ENCODE assay signal across 1 cellular context in the genomic region with DNA sequence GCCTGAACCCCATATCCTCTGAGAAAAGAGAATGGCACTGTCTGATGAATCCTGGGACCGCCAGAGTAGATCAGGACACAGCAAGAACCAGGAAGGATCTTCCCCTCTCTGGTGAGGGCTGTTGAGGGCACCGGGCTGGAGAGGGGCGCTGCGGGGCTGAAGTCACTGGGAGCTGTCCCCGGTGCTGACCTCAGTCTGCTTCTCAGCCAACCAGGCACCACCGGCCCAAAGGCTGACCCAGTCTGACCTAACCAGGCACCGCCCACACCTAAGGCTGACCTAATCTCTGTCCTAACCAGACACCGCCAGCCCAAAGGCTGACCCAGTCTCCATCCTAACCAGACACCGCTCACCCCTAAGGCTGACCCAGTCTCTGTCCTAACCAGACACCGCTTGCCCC.
TF ChIP-seq lines count a peak whose summit lies in the region.

No MANE protein-coding gene starts in this region.

TF ChIP-seq in K562, 482 proteins besides CTCF, POLR2A, EP300 and RAD21 (continued from another document):
- TF ChIP-seq, protein P1, sequence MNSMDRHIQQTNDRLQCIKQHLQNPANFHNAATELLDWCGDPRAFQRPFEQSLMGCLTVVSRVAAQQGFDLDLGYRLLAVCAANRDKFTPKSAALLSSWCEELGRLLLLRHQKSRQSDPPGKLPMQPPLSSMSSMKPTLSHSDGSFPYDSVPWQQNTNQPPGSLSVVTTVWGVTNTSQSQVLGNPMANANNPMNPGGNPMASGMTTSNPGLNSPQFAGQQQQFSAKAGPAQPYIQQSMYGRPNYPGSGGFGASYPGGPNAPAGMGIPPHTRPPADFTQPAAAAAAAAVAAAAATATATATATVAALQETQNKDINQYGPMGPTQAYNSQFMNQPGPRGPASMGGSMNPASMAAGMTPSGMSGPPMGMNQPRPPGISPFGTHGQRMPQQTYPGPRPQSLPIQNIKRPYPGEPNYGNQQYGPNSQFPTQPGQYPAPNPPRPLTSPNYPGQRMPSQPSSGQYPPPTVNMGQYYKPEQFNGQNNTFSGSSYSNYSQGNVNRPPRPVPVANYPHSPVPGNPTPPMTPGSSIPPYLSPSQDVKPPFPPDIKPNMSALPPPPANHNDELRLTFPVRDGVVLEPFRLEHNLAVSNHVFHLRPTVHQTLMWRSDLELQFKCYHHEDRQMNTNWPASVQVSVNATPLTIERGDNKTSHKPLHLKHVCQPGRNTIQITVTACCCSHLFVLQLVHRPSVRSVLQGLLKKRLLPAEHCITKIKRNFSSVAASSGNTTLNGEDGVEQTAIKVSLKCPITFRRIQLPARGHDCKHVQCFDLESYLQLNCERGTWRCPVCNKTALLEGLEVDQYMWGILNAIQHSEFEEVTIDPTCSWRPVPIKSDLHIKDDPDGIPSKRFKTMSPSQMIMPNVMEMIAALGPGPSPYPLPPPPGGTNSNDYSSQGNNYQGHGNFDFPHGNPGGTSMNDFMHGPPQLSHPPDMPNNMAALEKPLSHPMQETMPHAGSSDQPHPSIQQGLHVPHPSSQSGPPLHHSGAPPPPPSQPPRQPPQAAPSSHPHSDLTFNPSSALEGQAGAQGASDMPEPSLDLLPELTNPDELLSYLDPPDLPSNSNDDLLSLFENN (IDR thresholded peaks at IDR 0.05; ENCODE audit: low read depth in 2 of 2, low read length in 2 of 2): no peak
- peak; percentile 90 for TF ChIP-seq MIER1 (IDR thresholded peaks at IDR 0.05; ENCODE audit: low read depth)
- no peak for TF ChIP-seq ZC3H11A (IDR thresholded peaks at IDR 0.05; ENCODE audit: low read depth, low read length)
- no peak for TF ChIP-seq SRSF7 (optimal IDR thresholded peaks at IDR 0.05; ENCODE audit: low read depth, low read length)
- no peak for TF ChIP-seq RNF2 (IDR thresholded peaks at IDR 0.05)
- no peak for TF ChIP-seq FOXJ2 (tag; IDR thresholded peaks at IDR 0.05)
- TF ChIP-seq, protein P2, sequence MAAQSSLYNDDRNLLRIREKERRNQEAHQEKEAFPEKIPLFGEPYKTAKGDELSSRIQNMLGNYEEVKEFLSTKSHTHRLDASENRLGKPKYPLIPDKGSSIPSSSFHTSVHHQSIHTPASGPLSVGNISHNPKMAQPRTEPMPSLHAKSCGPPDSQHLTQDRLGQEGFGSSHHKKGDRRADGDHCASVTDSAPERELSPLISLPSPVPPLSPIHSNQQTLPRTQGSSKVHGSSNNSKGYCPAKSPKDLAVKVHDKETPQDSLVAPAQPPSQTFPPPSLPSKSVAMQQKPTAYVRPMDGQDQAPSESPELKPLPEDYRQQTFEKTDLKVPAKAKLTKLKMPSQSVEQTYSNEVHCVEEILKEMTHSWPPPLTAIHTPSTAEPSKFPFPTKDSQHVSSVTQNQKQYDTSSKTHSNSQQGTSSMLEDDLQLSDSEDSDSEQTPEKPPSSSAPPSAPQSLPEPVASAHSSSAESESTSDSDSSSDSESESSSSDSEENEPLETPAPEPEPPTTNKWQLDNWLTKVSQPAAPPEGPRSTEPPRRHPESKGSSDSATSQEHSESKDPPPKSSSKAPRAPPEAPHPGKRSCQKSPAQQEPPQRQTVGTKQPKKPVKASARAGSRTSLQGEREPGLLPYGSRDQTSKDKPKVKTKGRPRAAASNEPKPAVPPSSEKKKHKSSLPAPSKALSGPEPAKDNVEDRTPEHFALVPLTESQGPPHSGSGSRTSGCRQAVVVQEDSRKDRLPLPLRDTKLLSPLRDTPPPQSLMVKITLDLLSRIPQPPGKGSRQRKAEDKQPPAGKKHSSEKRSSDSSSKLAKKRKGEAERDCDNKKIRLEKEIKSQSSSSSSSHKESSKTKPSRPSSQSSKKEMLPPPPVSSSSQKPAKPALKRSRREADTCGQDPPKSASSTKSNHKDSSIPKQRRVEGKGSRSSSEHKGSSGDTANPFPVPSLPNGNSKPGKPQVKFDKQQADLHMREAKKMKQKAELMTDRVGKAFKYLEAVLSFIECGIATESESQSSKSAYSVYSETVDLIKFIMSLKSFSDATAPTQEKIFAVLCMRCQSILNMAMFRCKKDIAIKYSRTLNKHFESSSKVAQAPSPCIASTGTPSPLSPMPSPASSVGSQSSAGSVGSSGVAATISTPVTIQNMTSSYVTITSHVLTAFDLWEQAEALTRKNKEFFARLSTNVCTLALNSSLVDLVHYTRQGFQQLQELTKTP (IDR thresholded peaks at IDR 0.05; ENCODE audit: low read depth in 1 of 2, partially characterized antibody in 2 of 2): peak in 1 of 2 experiments; percentile 65
- TF ChIP-seq SMARCC2 (IDR thresholded peaks at IDR 0.05; ENCODE audit: low read depth): no peak
- no peak for TF ChIP-seq CBX3 (IDR thresholded peaks at IDR 0.05; ENCODE audit: borderline replicate concordance in 1 of 2, low read length in 2 of 2)
